Comparison of ENCODE assay signal across 1 cellular context in genomic region chr3:180048108-180048507, GRCh38.
TF ChIP-seq lines count a peak whose summit lies in the region.

No MANE protein-coding gene starts in this region.

TF ChIP-seq in WTC11, 78 proteins besides CTCF, POLR2A, EP300 and RAD21 (continued from another document):
- TF ChIP-seq, protein P1, sequence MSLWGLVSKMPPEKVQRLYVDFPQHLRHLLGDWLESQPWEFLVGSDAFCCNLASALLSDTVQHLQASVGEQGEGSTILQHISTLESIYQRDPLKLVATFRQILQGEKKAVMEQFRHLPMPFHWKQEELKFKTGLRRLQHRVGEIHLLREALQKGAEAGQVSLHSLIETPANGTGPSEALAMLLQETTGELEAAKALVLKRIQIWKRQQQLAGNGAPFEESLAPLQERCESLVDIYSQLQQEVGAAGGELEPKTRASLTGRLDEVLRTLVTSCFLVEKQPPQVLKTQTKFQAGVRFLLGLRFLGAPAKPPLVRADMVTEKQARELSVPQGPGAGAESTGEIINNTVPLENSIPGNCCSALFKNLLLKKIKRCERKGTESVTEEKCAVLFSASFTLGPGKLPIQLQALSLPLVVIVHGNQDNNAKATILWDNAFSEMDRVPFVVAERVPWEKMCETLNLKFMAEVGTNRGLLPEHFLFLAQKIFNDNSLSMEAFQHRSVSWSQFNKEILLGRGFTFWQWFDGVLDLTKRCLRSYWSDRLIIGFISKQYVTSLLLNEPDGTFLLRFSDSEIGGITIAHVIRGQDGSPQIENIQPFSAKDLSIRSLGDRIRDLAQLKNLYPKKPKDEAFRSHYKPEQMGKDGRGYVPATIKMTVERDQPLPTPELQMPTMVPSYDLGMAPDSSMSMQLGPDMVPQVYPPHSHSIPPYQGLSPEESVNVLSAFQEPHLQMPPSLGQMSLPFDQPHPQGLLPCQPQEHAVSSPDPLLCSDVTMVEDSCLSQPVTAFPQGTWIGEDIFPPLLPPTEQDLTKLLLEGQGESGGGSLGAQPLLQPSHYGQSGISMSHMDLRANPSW (CRISPR knock-in tag; conservative IDR thresholded peaks at IDR 0.05; ENCODE audit: low read depth): no peak
- TF ChIP-seq AR (CRISPR knock-in tag; IDR thresholded peaks at IDR 0.05): no peak
- no peak for TF ChIP-seq JAZF1 (CRISPR knock-in tag; IDR thresholded peaks at IDR 0.05)
